Comparison of ENCODE assay signal across 15 cellular contexts in the genomic region with DNA sequence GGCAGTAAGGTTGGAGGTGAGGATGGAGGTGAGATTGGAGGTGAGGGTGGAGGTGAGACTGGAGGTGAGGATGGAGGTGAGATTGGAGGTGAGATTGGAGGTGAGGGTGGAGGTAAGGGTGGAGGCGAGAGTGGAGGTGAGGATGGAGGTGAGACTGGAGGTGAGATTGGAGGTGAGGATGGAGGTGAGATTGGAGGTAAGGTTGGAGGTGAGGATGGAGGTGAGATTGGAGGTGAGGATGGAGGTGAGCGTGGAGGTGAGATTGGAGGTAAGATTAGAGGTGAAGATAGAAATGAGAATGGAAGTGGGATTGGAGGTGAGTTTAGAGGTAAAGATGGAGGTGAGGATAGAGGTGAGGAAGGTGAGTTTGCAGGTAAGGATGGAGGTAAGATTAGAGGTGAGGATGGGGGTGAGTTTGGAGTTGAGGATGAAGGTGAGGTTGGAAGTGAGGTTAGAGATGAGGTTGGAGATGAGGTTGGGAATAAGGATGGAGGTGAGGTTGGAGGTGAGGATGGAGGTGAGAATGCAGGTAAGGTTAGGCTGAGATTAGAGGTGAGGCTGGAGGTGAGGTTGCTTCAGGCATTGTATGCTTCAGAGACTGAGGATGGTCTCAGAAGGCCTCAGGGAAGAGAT. TPM values are rescaled to one million over a fixed set of nuclear protein-coding genes. Genes with fewer than 3 reads are reported as not detected.
A peak's percentile ranks its signal among the peaks of the same experiment; 100 is the strongest.
DNase-seq lines count a peak whose midpoint lies in the region; ATAC-seq and TF ChIP-seq lines count a peak whose summit lies in the region.
"Had no signal": no experiment of that assay in that cellular context is flagged by ENCODE, and none has a peak within 500 bp of the region (broad histone marks: within the 10 kb centered on the region; RNA-seq: fewer than 3 reads in every experiment).

No MANE protein-coding gene starts in this region.

- no peak for TF ChIP-seq CTCF in liver (IDR thresholded peaks at IDR 0.05; ENCODE audit: low read depth, low read length, missing input control)

- H3K9ac ChIP-seq in liver (ENCODE audit: low read depth in 1 of 2, low read length in 2 of 2), result no peak overlapping the region
- H3K9ac ChIP-seq: KMS-11 had no signal

- intact Hi-C loops in activated T-helper 1 cell treated with anti-CD3 and anti-CD28 coated beads, Interleukin-12 subunit alpha, Interleukin-12 subunit beta, Interleukin-2, Interleukin-4 antibody, amounts not matched to agents 30 ng/mL and 10 ng/mL and 1 ng/mL, durations not matched to agents 14 hours and 24 hours and 36 hours (cut with micrococcal nuclease), result loop anchor here (1.0 kb wide), 1 partner anchor 105 kb away; no protein-coding TSS in a partner anchor

- H3K27ac Mint-ChIP-seq in stimulated activated naive CD8-positive, alpha-beta T cell treated with anti-CD3 and anti-CD28 coated beads, Interleukin-15, Interleukin-2, amounts not matched to agents 100 ng/mL and 50 ng/mL, for 24 hours, result peak overlapping the region; percentile 61
- peak overlapping the region; percentile 86 for H3K27ac Mint-ChIP-seq in activated T-helper 1 cell treated with anti-CD3 and anti-CD28 coated beads, Interleukin-12 subunit alpha, Interleukin-12 subunit beta, Interleukin-2, Interleukin-4 antibody, amounts not matched to agents 30 ng/mL and 10 ng/mL and 1 ng/mL, durations not matched to agents 14 hours and 24 hours and 36 hours

- ATAC-seq in stimulated activated naive CD8-positive, alpha-beta T cell treated with anti-CD3 and anti-CD28 coated beads, Interleukin-15, Interleukin-2, amounts not matched to agents 100 U/mL and 50 U/mL, for 24 hours, result no peak
- ATAC-seq in HG03108 (IDR thresholded peaks at IDR 0.05; ENCODE audit: unreplicated experiment), result no peak
- no peak for ATAC-seq in HG03521 (IDR thresholded peaks at IDR 0.05; ENCODE audit: unreplicated experiment)
- no peak for ATAC-seq in GM21528 (IDR thresholded peaks at IDR 0.05; ENCODE audit: low FRiP score, unreplicated experiment)

- H3K36me3 Mint-ChIP-seq in stimulated activated naive CD8-positive, alpha-beta T cell treated with anti-CD3 and anti-CD28 coated beads, Interleukin-15, Interleukin-2, amounts not matched to agents 100 ng/mL and 50 ng/mL, for 24 hours (ENCODE audit: low read depth), result no peaks in the 10 kb centered on the region
- H3K36me3 Mint-ChIP-seq in activated T-helper 1 cell treated with anti-CD3 and anti-CD28 coated beads, Interleukin-12 subunit alpha, Interleukin-12 subunit beta, Interleukin-2, Interleukin-4 antibody, amounts not matched to agents 30 ng/mL and 10 ng/mL and 1 ng/mL, durations not matched to agents 14 hours and 24 hours and 36 hours (ENCODE audit: low read depth), result peaks cover 25% of the 10 kb centered on the region
- H3K36me3 Mint-ChIP-seq: activated naive CD4-positive, alpha-beta T cell treated with anti-CD3 and anti-CD28 coated beads, Interleukin-2, amount 50 U/mL, for 72 hours had no signal

- peak overlapping the region; percentile 67 to 87 for H3K27ac ChIP-seq in liver (ENCODE audit: low read depth in 1 of 2, low read length in 2 of 2)
- H3K27ac ChIP-seq: HL-60 had no signal

- DNase-seq in stimulated activated naive CD8-positive, alpha-beta T cell treated with anti-CD3 and anti-CD28 coated beads, Interleukin-15, Interleukin-2, amounts not matched to agents 100 U/mL and 50 U/mL, for 24 hours, result no peak
- no peak for DNase-seq in activated T-helper 1 cell treated with anti-CD3 and anti-CD28 coated beads, Interleukin-12 subunit alpha, Interleukin-12 subunit beta, Interleukin-2, Interleukin-4 antibody, amounts not matched to agents 30 ng/mL and 10 ng/mL and 1 ng/mL, durations not matched to agents 14 hours and 24 hours and 36 hours (ENCODE audit: low spot score)
- no peak for DNase-seq in AML-193 (lab: John Stamatoyannopoulos, UW)
- DNase-seq: DMS53, NCI-H1417 treated with DMSO at 0.1 percent for 48 hours, SHP77 treated with DMSO at 0.1 percent for 48 hours had no signal

- peaks cover 19% of the 10 kb centered on the region for H3K4me1 Mint-ChIP-seq in stimulated activated naive CD8-positive, alpha-beta T cell treated with anti-CD3 and anti-CD28 coated beads, Interleukin-15, Interleukin-2, amounts not matched to agents 100 ng/mL and 50 ng/mL, for 24 hours (ENCODE audit: low read depth)
- H3K4me1 Mint-ChIP-seq in activated T-helper 1 cell treated with anti-CD3 and anti-CD28 coated beads, Interleukin-12 subunit alpha, Interleukin-12 subunit beta, Interleukin-2, Interleukin-4 antibody, amounts not matched to agents 30 ng/mL and 10 ng/mL and 1 ng/mL, durations not matched to agents 14 hours and 24 hours and 36 hours (ENCODE audit: low read depth), result peaks cover 28% of the 10 kb centered on the region

- peaks cover 7 to 16% (median 13%) of the 10 kb centered on the region in 4 donors for H3K4me1 ChIP-seq in liver (ENCODE audit: control insufficient read depth in 4 of 4, insufficient read depth in 4 of 4, low read length in 3 of 4)

- TF ChIP-seq RAD21 in liver (IDR thresholded peaks at IDR 0.05), result no peak

- no peaks in the 10 kb centered on the region for H3K27me3 ChIP-seq in liver (ENCODE audit: control insufficient read depth in 4 of 4, insufficient read depth in 4 of 4, low read length in 3 of 4)

- H3K4me3 Mint-ChIP-seq in stimulated activated naive CD8-positive, alpha-beta T cell treated with anti-CD3 and anti-CD28 coated beads, Interleukin-15, Interleukin-2, amounts not matched to agents 100 ng/mL and 50 ng/mL, for 24 hours, result no peak overlapping the region
- H3K4me3 Mint-ChIP-seq in activated T-helper 1 cell treated with anti-CD3 and anti-CD28 coated beads, Interleukin-12 subunit alpha, Interleukin-12 subunit beta, Interleukin-2, Interleukin-4 antibody, amounts not matched to agents 30 ng/mL and 10 ng/mL and 1 ng/mL, durations not matched to agents 14 hours and 24 hours and 36 hours, result no peak overlapping the region

- no peaks in the 10 kb centered on the region for H3K36me3 ChIP-seq in liver (ENCODE audit: control insufficient read depth in 4 of 4, insufficient read depth in 3 of 4, low read depth in 1 of 4, low read length in 3 of 4)

- H3K4me3 ChIP-seq in liver (ENCODE audit: low read depth in 1 of 3, low read length in 3 of 3), result no peak overlapping the region

- no peaks in the 10 kb centered on the region for H3K27me3 Mint-ChIP-seq in stimulated activated naive CD8-positive, alpha-beta T cell treated with anti-CD3 and anti-CD28 coated beads, Interleukin-15, Interleukin-2, amounts not matched to agents 100 ng/mL and 50 ng/mL, for 24 hours
- no peaks in the 10 kb centered on the region for H3K27me3 Mint-ChIP-seq in activated T-helper 1 cell treated with anti-CD3 and anti-CD28 coated beads, Interleukin-12 subunit alpha, Interleukin-12 subunit beta, Interleukin-2, Interleukin-4 antibody, amounts not matched to agents 30 ng/mL and 10 ng/mL and 1 ng/mL, durations not matched to agents 14 hours and 24 hours and 36 hours (ENCODE audit: insufficient read depth)

- no peaks in the 10 kb centered on the region for H3K9me3 Mint-ChIP-seq in stimulated activated naive CD8-positive, alpha-beta T cell treated with anti-CD3 and anti-CD28 coated beads, Interleukin-15, Interleukin-2, amounts not matched to agents 100 ng/mL and 50 ng/mL, for 24 hours
- H3K9me3 Mint-ChIP-seq in activated T-helper 1 cell treated with anti-CD3 and anti-CD28 coated beads, Interleukin-12 subunit alpha, Interleukin-12 subunit beta, Interleukin-2, Interleukin-4 antibody, amounts not matched to agents 30 ng/mL and 10 ng/mL and 1 ng/mL, durations not matched to agents 14 hours and 24 hours and 36 hours, result no peaks in the 10 kb centered on the region
- H3K9me3 Mint-ChIP-seq: activated naive CD4-positive, alpha-beta T cell treated with anti-CD3 and anti-CD28 coated beads, Interleukin-2, amount 50 U/mL, for 72 hours had no signal

- no peaks in the 10 kb centered on the region for H3K9me3 ChIP-seq in liver (ENCODE audit: control insufficient read depth in 4 of 4, low read length in 3 of 4)

- 94% methylated on average over 2 of the region's 2 CpGs for WGBS in liver

TF ChIP-seq in liver, 16 proteins besides CTCF, POLR2A, EP300 and RAD21 (continues in another document):
- TF ChIP-seq GABPA (IDR thresholded peaks at IDR 0.05 in 1 of 2, conservative IDR thresholded peaks at IDR 0.05 in 1 of 2), result no peak
- TF ChIP-seq, protein P1, sequence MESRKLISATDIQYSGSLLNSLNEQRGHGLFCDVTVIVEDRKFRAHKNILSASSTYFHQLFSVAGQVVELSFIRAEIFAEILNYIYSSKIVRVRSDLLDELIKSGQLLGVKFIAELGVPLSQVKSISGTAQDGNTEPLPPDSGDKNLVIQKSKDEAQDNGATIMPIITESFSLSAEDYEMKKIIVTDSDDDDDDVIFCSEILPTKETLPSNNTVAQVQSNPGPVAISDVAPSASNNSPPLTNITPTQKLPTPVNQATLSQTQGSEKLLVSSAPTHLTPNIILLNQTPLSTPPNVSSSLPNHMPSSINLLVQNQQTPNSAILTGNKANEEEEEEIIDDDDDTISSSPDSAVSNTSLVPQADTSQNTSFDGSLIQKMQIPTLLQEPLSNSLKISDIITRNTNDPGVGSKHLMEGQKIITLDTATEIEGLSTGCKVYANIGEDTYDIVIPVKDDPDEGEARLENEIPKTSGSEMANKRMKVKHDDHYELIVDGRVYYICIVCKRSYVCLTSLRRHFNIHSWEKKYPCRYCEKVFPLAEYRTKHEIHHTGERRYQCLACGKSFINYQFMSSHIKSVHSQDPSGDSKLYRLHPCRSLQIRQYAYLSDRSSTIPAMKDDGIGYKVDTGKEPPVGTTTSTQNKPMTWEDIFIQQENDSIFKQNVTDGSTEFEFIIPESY (IDR thresholded peaks at IDR 0.05), result no peak
- TF ChIP-seq JUND (IDR thresholded peaks at IDR 0.05), result no peak
- TF ChIP-seq HNF4A (conservative IDR thresholded peaks at IDR 0.05), result no peak
- no peak for TF ChIP-seq FOXA1 (IDR thresholded peaks at IDR 0.05)
- no peak for TF ChIP-seq EGR1 (IDR thresholded peaks at IDR 0.05; ENCODE audit: low read depth in 2 of 2)
- TF ChIP-seq TAF1 (conservative IDR thresholded peaks at IDR 0.05), result no peak

RNA-seq across cellular contexts. Expression of a gene that starts 12.2 kb away (rescaled TPM):
- 15.6 and 17.3 TPM in 2 replicates for total RNA-seq in activated T-helper 1 cell treated with anti-CD3 and anti-CD28 coated beads, Interleukin-12 subunit alpha, Interleukin-12 subunit beta, Interleukin-2, Interleukin-4 antibody, amounts not matched to agents 30 ng/mL and 10 ng/mL and 1 ng/mL, durations not matched to agents 14 hours and 24 hours and 36 hours
- 10 to 100 TPM in 1 of 2 donors, 1 to 10 TPM in 1; 6.9 to 14.3 TPM for total RNA-seq in liver
- polyA plus RNA-seq in liver, result 1 to 10 TPM; 3.9 TPM

RNA-seq across cellular contexts. Expression of a gene that starts 40.4 kb away (rescaled TPM):
- total RNA-seq in activated T-helper 1 cell treated with anti-CD3 and anti-CD28 coated beads, Interleukin-12 subunit alpha, Interleukin-12 subunit beta, Interleukin-2, Interleukin-4 antibody, amounts not matched to agents 30 ng/mL and 10 ng/mL and 1 ng/mL, durations not matched to agents 14 hours and 24 hours and 36 hours, result 11.7 and 11.8 TPM in 2 replicates
- 10 to 100 TPM in 1 of 2 donors, 1 to 10 TPM in 1; 3.0 to 10.5 TPM for total RNA-seq in liver
- 1 to 10 TPM in 1 of 2 donors, under 1 TPM in 1; 0.72 to 1.6 TPM for polyA plus RNA-seq in liver

RNA-seq across cellular contexts. Expression of a gene that starts 56.1 kb away (rescaled TPM):
- not detected in 2 replicates for total RNA-seq in activated T-helper 1 cell treated with anti-CD3 and anti-CD28 coated beads, Interleukin-12 subunit alpha, Interleukin-12 subunit beta, Interleukin-2, Interleukin-4 antibody, amounts not matched to agents 30 ng/mL and 10 ng/mL and 1 ng/mL, durations not matched to agents 14 hours and 24 hours and 36 hours
- total RNA-seq in liver, result under 1 TPM; 0.56 to 0.92 TPM
- 1 to 10 TPM; 1.3 to 3.4 TPM for polyA plus RNA-seq in liver
- total RNA-seq: activated naive CD4-positive, alpha-beta T cell treated with anti-CD3 and anti-CD28 coated beads, Interleukin-2, amount 50 U/mL, for 72 hours; left colon had no signal
